18 cellular contexts compared by ENCODE assay signal in genomic region chr16:4938683-4939030, GRCh38. TPM values are rescaled to one million over a fixed set of nuclear protein-coding genes. Genes with fewer than 3 reads are reported as not detected.
"Had no signal": no experiment of that assay in that cellular context is flagged by ENCODE, and none has a peak within 500 bp of the region (broad histone marks: within the 10 kb centered on the region; RNA-seq: fewer than 3 reads in every experiment).

No MANE protein-coding gene starts in this region.

- ATAC-seq: activated CD8-positive, alpha-beta T cell treated with anti-CD3 and anti-CD28 coated beads for 36 hours; activated naive CD4-positive, alpha-beta T cell treated with anti-CD3 and anti-CD28 coated beads, Interleukin-2, amount 50 U/mL, for 72 hours; activated T-cell treated with anti-CD3 and anti-CD28 coated beads, Interleukin-2, amount 50 U/mL, for 4 hours; gastroesophageal sphincter; heart right ventricle; psoas muscle; upper lobe of right lung; WTC11 had no signal

- H3K9me3 ChIP-seq: gastroesophageal sphincter, heart right ventricle, psoas muscle, sigmoid colon, spleen, testis, upper lobe of right lung had no signal

- H3K27me3 ChIP-seq: testis had no signal

- DNase-seq: activated CD4-positive, alpha-beta T cell treated with anti-CD3 and anti-CD28 coated beads for 4 hours; activated CD8-positive, alpha-beta T cell treated with anti-CD3 and anti-CD28 coated beads for 36 hours; activated gamma-delta T cell; activated T-cell treated with anti-CD3 and anti-CD28 coated beads, Interleukin-2, amount 50 U/mL, for 4 hours; dermis blood vessel endothelial cell; erythroblast; heart right ventricle; nephron progenitor cell; psoas muscle; sigmoid colon; spleen; testis; upper lobe of right lung had no signal

- H3K27ac Mint-ChIP-seq: activated CD8-positive, alpha-beta T cell treated with anti-CD3 and anti-CD28 coated beads for 36 hours; activated naive CD4-positive, alpha-beta T cell treated with anti-CD3 and anti-CD28 coated beads, Interleukin-2, amount 50 U/mL, for 72 hours; nephron progenitor cell; stimulated activated naive CD8-positive, alpha-beta T cell treated with anti-CD3 and anti-CD28 coated beads, Interleukin-15, Interleukin-2, amounts not matched to agents 100 ng/mL and 50 ng/mL, for 24 hours; WTC11 had no signal

- H3K4me3 ChIP-seq: gastroesophageal sphincter, heart right ventricle, psoas muscle, sigmoid colon, spleen, testis, upper lobe of right lung had no signal

- H3K36me3 Mint-ChIP-seq: activated naive CD4-positive, alpha-beta T cell treated with anti-CD3 and anti-CD28 coated beads, Interleukin-2, amount 50 U/mL, for 72 hours; WTC11 had no signal

- H3K27ac ChIP-seq: heart right ventricle, psoas muscle, spleen, testis had no signal

- H3K9me3 Mint-ChIP-seq: activated CD8-positive, alpha-beta T cell treated with anti-CD3 and anti-CD28 coated beads for 36 hours; activated naive CD4-positive, alpha-beta T cell treated with anti-CD3 and anti-CD28 coated beads, Interleukin-2, amount 50 U/mL, for 72 hours; activated T-cell treated with anti-CD3 and anti-CD28 coated beads, Interleukin-2, amount 50 U/mL, for 4 hours; nephron progenitor cell; stimulated activated naive CD8-positive, alpha-beta T cell treated with anti-CD3 and anti-CD28 coated beads, Interleukin-15, Interleukin-2, amounts not matched to agents 100 ng/mL and 50 ng/mL, for 24 hours; WTC11 had no signal

- H3K4me3 Mint-ChIP-seq: activated CD8-positive, alpha-beta T cell treated with anti-CD3 and anti-CD28 coated beads for 36 hours; activated T-cell treated with anti-CD3 and anti-CD28 coated beads, Interleukin-2, amount 50 U/mL, for 4 hours; stimulated activated naive CD8-positive, alpha-beta T cell treated with anti-CD3 and anti-CD28 coated beads, Interleukin-15, Interleukin-2, amounts not matched to agents 100 ng/mL and 50 ng/mL, for 24 hours had no signal

- H3K36me3 ChIP-seq: gastroesophageal sphincter, heart right ventricle, sigmoid colon, spleen, upper lobe of right lung had no signal

RNA-seq across cellular contexts. Expression of gene PPL, which starts 1.7 kb away (rescaled TPM):
- total RNA-seq: activated naive CD4-positive, alpha-beta T cell treated with anti-CD3 and anti-CD28 coated beads, Interleukin-2, amount 50 U/mL, for 72 hours; T-helper 2 cell treated with Interferon-gamma antibody and Interleukin-4, amounts not matched to agents 100 ng/mL and 5 ng/mL, for 36 hours had no signal

RNA-seq across cellular contexts. Expression of gene SEC14L5, which starts 19.5 kb away (rescaled TPM):
- total RNA-seq: activated T-cell treated with anti-CD3 and anti-CD28 coated beads, Interleukin-2, amount 50 U/mL, for 4 hours; dermis blood vessel endothelial cell; T-helper 2 cell treated with Interferon-gamma antibody and Interleukin-4, amounts not matched to agents 100 ng/mL and 5 ng/mL, for 36 hours had no signal
